24 cellular contexts compared by ENCODE assay signal in the genomic region with DNA sequence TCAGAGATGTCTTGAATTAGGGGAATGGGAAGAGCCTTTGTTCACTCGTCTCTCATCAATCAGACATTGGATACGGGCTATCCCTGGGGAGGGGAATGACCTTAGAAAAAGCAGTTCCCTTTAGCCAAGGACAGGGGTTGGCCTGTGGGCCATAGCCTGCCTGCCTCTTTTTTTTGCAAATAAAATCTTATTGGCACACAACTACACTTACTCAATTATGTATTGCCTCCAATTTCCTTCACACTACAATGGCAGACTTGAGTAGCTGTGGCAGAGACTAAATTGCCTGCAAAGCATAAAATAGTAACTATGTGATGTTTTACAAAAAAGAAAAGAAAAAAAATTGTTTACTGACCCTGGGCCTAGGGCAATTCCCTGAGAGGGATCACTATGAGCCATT. TPM values are rescaled to one million over a fixed set of nuclear protein-coding genes. Genes with fewer than 3 reads are reported as not detected.
"Had no signal": no experiment of that assay in that cellular context is flagged by ENCODE, and none has a peak within 500 bp of the region (broad histone marks: within the 10 kb centered on the region; RNA-seq: fewer than 3 reads in every experiment).

No MANE protein-coding gene starts in this region.

- H3K36me3 ChIP-seq: brain microvascular endothelial cell, Peyer's patch had no signal

- H3K9me3 ChIP-seq: Peyer's patch had no signal

- DNase-seq: activated CD4-positive, alpha-beta T cell treated with anti-CD3 and anti-CD28 coated beads for 4 hours; activated CD8-positive, alpha-beta memory T cell treated with anti-CD3 and anti-CD28 coated beads, Interleukin-2, amount 50 U/mL, for 48 hours; activated CD8-positive, alpha-beta T cell treated with anti-CD3 and anti-CD28 coated beads, Interleukin-2, amount 10 ng/mL, durations not matched to agents 7 days and 5 days; activated T-cell treated with anti-CD3 and anti-CD28 coated beads, Interleukin-2, amount 50 U/mL, for 1 hour; amniotic stem cell; brain microvascular endothelial cell; MM.1S; NCI-H1105; NCI-H1436; NCI-H1694 treated with DMSO at 0.1 percent for 48 hours; NCI-H2029 treated with DMSO at 0.1 percent for 48 hours; NCI-H345; NCI-H510A treated with DMSO at 0.1 percent for 48 hours; NCI-H69; NK-92 treated with Interleukin-12 subunit alpha and Interleukin-12 subunit beta, amount 100 ng/mL, for 24 hours; Peyer's patch; SHP77 treated with DMSO at 0.1 percent for 48 hours had no signal

- H3K4me1 ChIP-seq: Peyer's patch had no signal

- H3K36me3 Mint-ChIP-seq: activated naive CD4-positive, alpha-beta T cell treated with anti-CD3 and anti-CD28 coated beads, Interleukin-2, amount 50 U/mL, for 24 hours had no signal

- H3K27me3 Mint-ChIP-seq: activated naive CD4-positive, alpha-beta T cell treated with anti-CD3 and anti-CD28 coated beads, Interleukin-2, amount 50 U/mL, for 24 hours had no signal

- ATAC-seq: activated CD4-positive, CD25-positive, alpha-beta regulatory T cell treated with anti-CD3 and anti-CD28 coated beads, Interleukin-2, amount 50 U/mL, for 24 hours; activated CD8-positive, alpha-beta T cell treated with anti-CD3 and anti-CD28 coated beads, Interleukin-2, amount 10 ng/mL, durations not matched to agents 7 days and 5 days; HepG2 had no signal

- H3K9me3 Mint-ChIP-seq: activated naive CD4-positive, alpha-beta T cell treated with anti-CD3 and anti-CD28 coated beads, Interleukin-2, amount 50 U/mL, for 24 hours had no signal

- H3K9ac ChIP-seq: KMS-11 had no signal

- H3K4me2 ChIP-seq: KMS-11 had no signal

- H3K27ac Mint-ChIP-seq: activated CD8-positive, alpha-beta T cell treated with anti-CD3 and anti-CD28 coated beads, Interleukin-2, amount 10 ng/mL, durations not matched to agents 7 days and 5 days; activated naive CD4-positive, alpha-beta T cell treated with anti-CD3 and anti-CD28 coated beads, Interleukin-2, amount 50 U/mL, for 24 hours; T-helper 1 cell treated with Interleukin-12 subunit alpha and Interleukin-12 subunit beta and Interleukin-4 antibody, amounts not matched to agents 30 μg/mL and 1 μg/mL, for 36 hours had no signal

- H3K27me3 ChIP-seq: brain microvascular endothelial cell, Peyer's patch had no signal

- H3K4me3 ChIP-seq: Peyer's patch had no signal

- H3K4me3 Mint-ChIP-seq: activated CD8-positive, alpha-beta T cell treated with anti-CD3 and anti-CD28 coated beads, Interleukin-2, amount 10 ng/mL, durations not matched to agents 7 days and 5 days; activated naive CD4-positive, alpha-beta T cell treated with anti-CD3 and anti-CD28 coated beads, Interleukin-2, amount 50 U/mL, for 24 hours; T-helper 1 cell treated with Interleukin-12 subunit alpha and Interleukin-12 subunit beta and Interleukin-4 antibody, amounts not matched to agents 30 μg/mL and 1 μg/mL, for 36 hours had no signal

- H3K27ac ChIP-seq: brain microvascular endothelial cell, KMS-11, Peyer's patch, RWPE1 had no signal

RNA-seq across cellular contexts. Expression of gene PPP1R2C, which starts 23.4 kb away (rescaled TPM):
- total RNA-seq: activated CD8-positive, alpha-beta T cell treated with anti-CD3 and anti-CD28 coated beads, Interleukin-2, amount 10 ng/mL, durations not matched to agents 7 days and 5 days; HepG2; Peyer's patch; SK-MEL-5 had no signal
- polyA plus RNA-seq: HepG2 had no signal
